ENCODE assay signal across 1 cellular context in genomic region chr1:53306168-53306567, GRCh38.
TF ChIP-seq lines count a peak whose summit lies in the region.

No MANE protein-coding gene starts in this region.

TF ChIP-seq in WTC11, 78 proteins besides CTCF, POLR2A, EP300 and RAD21 (continued from another document):
- TF ChIP-seq ERG (CRISPR knock-in tag; IDR thresholded peaks at IDR 0.05) (no peak), CREB1 (CRISPR knock-in tag; IDR thresholded peaks at IDR 0.05) (no peak), ZNF425 (CRISPR knock-in tag; conservative IDR thresholded peaks at IDR 0.05) (no peak), MLX (CRISPR knock-in tag; IDR thresholded peaks at IDR 0.05) (no peak)
